Comparison of ENCODE assay signal across 22 cellular contexts in the genomic region with DNA sequence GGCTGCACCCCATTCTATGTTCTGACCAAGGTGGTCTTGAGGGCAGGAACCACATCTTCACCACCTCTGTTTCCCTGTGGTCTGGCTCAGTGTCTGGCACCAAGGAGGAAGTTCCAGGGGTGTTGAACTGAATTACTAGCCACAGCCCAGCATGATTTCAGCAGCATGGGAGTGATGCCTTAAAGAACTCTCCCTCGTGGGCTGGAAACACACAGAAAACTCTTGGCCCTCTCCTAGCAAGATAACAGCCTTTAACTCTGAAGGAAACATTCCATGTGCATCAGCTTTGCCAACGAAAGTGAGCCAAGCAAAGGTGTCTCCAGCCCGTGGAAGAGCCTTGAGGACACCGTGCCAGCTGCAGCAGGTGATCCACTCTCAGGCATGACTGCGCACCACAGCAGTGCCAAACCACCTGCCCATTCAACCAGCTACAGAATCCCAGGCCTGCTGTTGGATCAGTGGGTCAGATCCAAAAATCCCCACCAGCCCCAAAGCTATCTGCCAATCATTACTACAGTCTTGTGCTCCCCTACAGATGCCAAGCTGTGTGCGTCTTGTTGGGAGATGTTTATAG.
DNase-seq lines count a peak whose midpoint lies in the region; ATAC-seq and TF ChIP-seq lines count a peak whose summit lies in the region.
"Had no signal": no experiment of that assay in that cellular context is flagged by ENCODE, and none has a peak within 500 bp of the region (broad histone marks: within the 10 kb centered on the region; RNA-seq: fewer than 3 reads in every experiment).

No MANE protein-coding gene starts in this region.

- TF ChIP-seq POLR2A in thyroid gland (IDR thresholded peaks at IDR 0.05), result no peak

- H3K27ac Mint-ChIP-seq in stimulated activated naive CD8-positive, alpha-beta T cell treated with anti-CD3 and anti-CD28 coated beads, Interleukin-15, amount 100 ng/mL, for 72 hours, result no peak overlapping the region
- H3K27ac Mint-ChIP-seq: CD4-positive, alpha-beta T cell; HFFc6 had no signal

- H3K4me1 Mint-ChIP-seq in stimulated activated naive CD8-positive, alpha-beta T cell treated with anti-CD3 and anti-CD28 coated beads, Interleukin-15, amount 100 ng/mL, for 72 hours, result no peaks in the 10 kb centered on the region

- H3K4me3 Mint-ChIP-seq in stimulated activated naive CD8-positive, alpha-beta T cell treated with anti-CD3 and anti-CD28 coated beads, Interleukin-15, amount 100 ng/mL, for 72 hours, result no peak overlapping the region
- H3K4me3 Mint-ChIP-seq: CD4-positive, alpha-beta T cell; HFFc6 had no signal

- H3K36me3 ChIP-seq in thyroid gland, result no peaks in the 10 kb centered on the region

- peaks cover 38% of the 10 kb centered on the region for H3K27me3 Mint-ChIP-seq in stimulated activated naive CD8-positive, alpha-beta T cell treated with anti-CD3 and anti-CD28 coated beads, Interleukin-15, amount 100 ng/mL, for 72 hours

- H3K9me3 Mint-ChIP-seq in stimulated activated naive CD8-positive, alpha-beta T cell treated with anti-CD3 and anti-CD28 coated beads, Interleukin-15, amount 100 ng/mL, for 72 hours, result no peaks in the 10 kb centered on the region
- H3K9me3 Mint-ChIP-seq: CD4-positive, alpha-beta T cell; HFFc6 had no signal

- ATAC-seq in Right ventricle myocardium superior (ENCODE audit: poor library complexity) (peak; percentile 21), Right ventricle myocardium inferior (no peak), GM21529 (IDR thresholded peaks at IDR 0.05; ENCODE audit: unreplicated experiment) (no peak)
- no peak for ATAC-seq in stimulated activated naive CD8-positive, alpha-beta T cell treated with anti-CD3 and anti-CD28 coated beads, Interleukin-15, amount 100 ng/mL, for 72 hours
- ATAC-seq: HepG2, SK-N-SH treated with all-trans-retinoic acid at 6 μM for 48 hours had no signal

- no peak overlapping the region for H3K4me3 ChIP-seq in thyroid gland (replicated peaks in 1 of 3)

- H3K4me1 ChIP-seq in thyroid gland, result no peaks in the 10 kb centered on the region
- H3K4me1 ChIP-seq: Caco-2 had no signal

- intact Hi-C loops in Right ventricle myocardium superior (cut with DNase I) (no loop called here), Right ventricle myocardium inferior (cut with DNase I) (no loop called here), thyroid gland (cut with DNase I) (no loop called here)

- H3K9me3 ChIP-seq in thyroid gland, result no peaks in the 10 kb centered on the region
- H3K9me3 ChIP-seq: Caco-2 had no signal

- 50 to 65% methylated on average over 4 to 6 of the region's 6 CpGs for WGBS in thyroid gland, 2 donors

- H3K27ac ChIP-seq in VCaP, result peak overlapping the region; percentile 6; the same call in 1 of the 2 replicates
- H3K27ac ChIP-seq in thyroid gland, result no peak overlapping the region

- H3K27me3 ChIP-seq in thyroid gland, result no peaks in the 10 kb centered on the region

- DNase-seq in Right ventricle myocardium superior (no peak), Right ventricle myocardium inferior (ENCODE audit: missing footprints) (no peak), kidney tubule cell (ENCODE audit: low spot score) (peak; percentile 71), thyroid gland (peak; percentile 72 to 83), KG1 (lab: John Stamatoyannopoulos, UW) (no peak)
- no peak for DNase-seq in stimulated activated naive CD8-positive, alpha-beta T cell treated with anti-CD3 and anti-CD28 coated beads, Interleukin-15, amount 100 ng/mL, for 72 hours
- DNase-seq: Caco-2; CD4-positive, alpha-beta T cell; DMS153; HFFc6; KBM-7; NCI-H1417; NCI-H187 treated with DMSO at 0.1 percent for 48 hours; NCI-H2171; NCI-H446 treated with DMSO at 0.1 percent for 48 hours; NCI-H748 treated with DMSO at 0.1 percent for 48 hours; OCI-M1; SIG-M5 had no signal

- TF ChIP-seq CTCF in VCaP (conservative IDR thresholded peaks at IDR 0.05) (no peak), thyroid gland (IDR thresholded peaks at IDR 0.05) (no peak)

Comparison
In these comparisons a context has a peak if more than half of its experiments do, and no peak if none do; other contexts are left out.
1. DNase-seq: peak in kidney tubule cell (single experiment) and thyroid gland (2 of 2); none in Right ventricle myocardium superior (single experiment), Right ventricle myocardium inferior (single experiment), stimulated activated naive CD8-positive, alpha-beta T cell treated with anti-CD3 and anti-CD28 coated beads, Interleukin-15, amount 100 ng/mL, for 72 hours (0 of 2) and KG1 (single experiment).